In genomic region chr5:56010431-56010830, GRCh38 we compare ENCODE assay signal across 22 cellular contexts. TPM values are rescaled to one million over a fixed set of nuclear protein-coding genes. Genes with fewer than 3 reads are reported as not detected.
A peak's percentile ranks its signal among the peaks of the same experiment; 100 is the strongest.
DNase-seq lines count a peak whose midpoint lies in the region; TF ChIP-seq lines count a peak whose summit lies in the region.
"Had no signal": no experiment of that assay in that cellular context is flagged by ENCODE, and none has a peak within 500 bp of the region (broad histone marks: within the 10 kb centered on the region; RNA-seq: fewer than 3 reads in every experiment).

No MANE protein-coding gene starts in this region.

- no peaks in the 10 kb centered on the region for H3K36me3 Mint-ChIP-seq in activated naive CD4-positive, alpha-beta T cell treated with anti-CD3 and anti-CD28 coated beads, Interleukin-2, amount 50 U/mL, for 24 hours
- H3K36me3 Mint-ChIP-seq in activated naive CD4-positive, alpha-beta T cell treated with anti-CD3 and anti-CD28 coated beads, Interleukin-2, amount 10 ng/mL, durations not matched to agents 7 days and 5 days, result peaks cover 3% of the 10 kb centered on the region
- no peaks in the 10 kb centered on the region for H3K36me3 Mint-ChIP-seq in chondrocyte (ENCODE audit: low read depth)
- H3K36me3 Mint-ChIP-seq: CD4-positive, alpha-beta memory T cell had no signal

- H4K20me1 ChIP-seq in KMS-11 (ENCODE audit: insufficient read depth), result no peaks in the 10 kb centered on the region
- H4K20me1 ChIP-seq: BLaER1 treated with 17β-estradiol and CSF1 and Interleukin-3, amounts not matched to agents 10 nM and 100 nM had no signal

- H3K79me2 ChIP-seq in KMS-11 (ENCODE audit: insufficient read depth, low read depth) (no peaks in the 10 kb centered on the region), trophoblast cell (ENCODE audit: control insufficient read depth, insufficient read depth, low read length, poor library complexity) (no peaks in the 10 kb centered on the region)

- no peak overlapping the region for H3K23ac ChIP-seq in trophoblast cell (ENCODE audit: low read length)

- H3K27me3 Mint-ChIP-seq in activated naive CD4-positive, alpha-beta T cell treated with anti-CD3 and anti-CD28 coated beads, Interleukin-2, amount 50 U/mL, for 24 hours, result no peaks in the 10 kb centered on the region
- H3K27me3 Mint-ChIP-seq in activated naive CD4-positive, alpha-beta T cell treated with anti-CD3 and anti-CD28 coated beads, Interleukin-2, amount 10 ng/mL, durations not matched to agents 7 days and 5 days, result no peaks in the 10 kb centered on the region
- H3K27me3 Mint-ChIP-seq in chondrocyte (ENCODE audit: low read depth), result no peaks in the 10 kb centered on the region
- H3K27me3 Mint-ChIP-seq: CD4-positive, alpha-beta memory T cell had no signal

- peak overlapping the region; percentile 51 for H3K27ac Mint-ChIP-seq in activated naive CD4-positive, alpha-beta T cell treated with anti-CD3 and anti-CD28 coated beads, Interleukin-2, amount 50 U/mL, for 24 hours
- H3K27ac Mint-ChIP-seq in activated naive CD4-positive, alpha-beta T cell treated with anti-CD3 and anti-CD28 coated beads, Interleukin-2, amount 10 ng/mL, durations not matched to agents 7 days and 5 days, result no peak overlapping the region
- H3K27ac Mint-ChIP-seq in chondrocyte (ENCODE audit: unreplicated experiment), result no peak overlapping the region
- H3K27ac Mint-ChIP-seq: CD14-positive monocyte had no signal

- no peak for TF ChIP-seq POLR2A in breast epithelium (IDR thresholded peaks at IDR 0.05)

- intact Hi-C loops in breast epithelium (cut with DNase I; ENCODE audit: low total_unique reads), result no loop called here

- H3K9me3 Mint-ChIP-seq in activated naive CD4-positive, alpha-beta T cell treated with anti-CD3 and anti-CD28 coated beads, Interleukin-2, amount 50 U/mL, for 24 hours, result no peaks in the 10 kb centered on the region
- H3K9me3 Mint-ChIP-seq in activated naive CD4-positive, alpha-beta T cell treated with anti-CD3 and anti-CD28 coated beads, Interleukin-2, amount 10 ng/mL, durations not matched to agents 7 days and 5 days, result no peaks in the 10 kb centered on the region
- H3K9me3 Mint-ChIP-seq in chondrocyte (ENCODE audit: low read depth), result no peaks in the 10 kb centered on the region
- H3K9me3 Mint-ChIP-seq: CD4-positive, alpha-beta memory T cell had no signal

- H3K79me1 ChIP-seq in trophoblast cell (ENCODE audit: low read length), result no peaks in the 10 kb centered on the region

- H3K4me2 ChIP-seq in KMS-11, result peak overlapping the region; percentile 5; the same call in 1 of the 2 replicates
- no peak overlapping the region for H3K4me2 ChIP-seq in trophoblast cell (ENCODE audit: low read length)
- H3K4me2 ChIP-seq: A549; BLaER1 treated with 17β-estradiol and CSF1 and Interleukin-3, amounts not matched to agents 10 nM and 100 nM had no signal

- no peak overlapping the region for H2AK5ac ChIP-seq in trophoblast cell (ENCODE audit: low read length)

- CTCF ChIA-PET in activated naive CD4-positive, alpha-beta T cell treated with anti-CD3 and anti-CD28 coated beads, Interleukin-2, amount 10 ng/mL, durations not matched to agents 7 days and 5 days (lab: Charles Lee), result no interaction called here

- no peaks in the 10 kb centered on the region for H3K9me3 ChIP-seq in muscle layer of duodenum (ENCODE audit: control insufficient read depth in 1 of 2, low read length in 2 of 2)
- peaks cover 2% of the 10 kb centered on the region for H3K9me3 ChIP-seq in trophoblast cell (ENCODE audit: insufficient read depth, low read depth, low read length)
- H3K9me3 ChIP-seq in breast epithelium, result no peaks in the 10 kb centered on the region
- H3K9me3 ChIP-seq: A549, BE2C had no signal

- no CpG with 5 or more reads among the region's 3 CpGs for WGBS in trophoblast cell (ENCODE audit: extremely low coverage, insufficient coverage, insufficient read length)

- peaks cover 75% of the 10 kb centered on the region for H3K4me1 ChIP-seq in KMS-11 (ENCODE audit: low read depth, poor library complexity, severe bottlenecking)
- peaks cover 0 to 4% of the 10 kb centered on the region in 2 donors for H3K4me1 ChIP-seq in muscle layer of duodenum (ENCODE audit: control insufficient read depth in 1 of 2, insufficient read depth in 2 of 2, low read length in 2 of 2)
- no peaks in the 10 kb centered on the region for H3K4me1 ChIP-seq in trophoblast cell (ENCODE audit: control insufficient read depth in 1 of 2, insufficient read depth in 2 of 2, low read length in 2 of 2)
- no peaks in the 10 kb centered on the region for H3K4me1 ChIP-seq in breast epithelium

- H2AFZ ChIP-seq in KMS-11 (ENCODE audit: low read depth) (no peak overlapping the region), trophoblast cell (ENCODE audit: insufficient read depth, low read length, poor library complexity) (no peak overlapping the region)
- H2AFZ ChIP-seq: GM23248 had no signal

- peak overlapping the region; percentile 83; the same call in 1 of the 2 replicates for H3K27ac ChIP-seq in KMS-11
- peak overlapping the region; percentile 16 for H3K27ac ChIP-seq in muscle layer of duodenum (ENCODE audit: low read length)
- H3K27ac ChIP-seq in trophoblast cell (ENCODE audit: low read depth, low read length), result no peak overlapping the region
- H3K27ac ChIP-seq in breast epithelium, result no peak overlapping the region
- H3K27ac ChIP-seq: GM23248 had no signal

- no peak overlapping the region for H4K8ac ChIP-seq in trophoblast cell (ENCODE audit: low read depth, low read length)

- H3K4me3 Mint-ChIP-seq in activated naive CD4-positive, alpha-beta T cell treated with anti-CD3 and anti-CD28 coated beads, Interleukin-2, amount 50 U/mL, for 24 hours, result no peak overlapping the region
- H3K4me3 Mint-ChIP-seq in activated naive CD4-positive, alpha-beta T cell treated with anti-CD3 and anti-CD28 coated beads, Interleukin-2, amount 10 ng/mL, durations not matched to agents 7 days and 5 days, result no peak overlapping the region
- no peak overlapping the region for H3K4me3 Mint-ChIP-seq in chondrocyte (ENCODE audit: unreplicated experiment)
- H3K4me3 Mint-ChIP-seq: CD14-positive monocyte; CD4-positive, alpha-beta memory T cell had no signal

- H2BK12ac ChIP-seq in trophoblast cell (ENCODE audit: low read length), result no peak overlapping the region

- no peak overlapping the region for H4K12ac ChIP-seq in trophoblast cell (ENCODE audit: low read depth, low read length)

- H3K18ac ChIP-seq in trophoblast cell (ENCODE audit: low read length), result no peak overlapping the region

- H3K27me3 ChIP-seq in KMS-11 (ENCODE audit: insufficient read depth, low read depth) (no peaks in the 10 kb centered on the region), muscle layer of duodenum (ENCODE audit: low read depth, low read length) (no peaks in the 10 kb centered on the region), trophoblast cell (ENCODE audit: insufficient read depth, low read length) (no peaks in the 10 kb centered on the region), breast epithelium (no peaks in the 10 kb centered on the region)
- H3K27me3 ChIP-seq: BE2C; BLaER1 treated with 17β-estradiol and CSF1 and Interleukin-3, amounts not matched to agents 10 nM and 100 nM had no signal

- no peak overlapping the region for H2BK120ac ChIP-seq in trophoblast cell (ENCODE audit: insufficient read depth, low read length, poor library complexity)

- peaks cover 58% of the 10 kb centered on the region for H3K4me1 Mint-ChIP-seq in activated naive CD4-positive, alpha-beta T cell treated with anti-CD3 and anti-CD28 coated beads, Interleukin-2, amount 50 U/mL, for 24 hours
- peaks cover 56% of the 10 kb centered on the region for H3K4me1 Mint-ChIP-seq in activated naive CD4-positive, alpha-beta T cell treated with anti-CD3 and anti-CD28 coated beads, Interleukin-2, amount 10 ng/mL, durations not matched to agents 7 days and 5 days
- H3K4me1 Mint-ChIP-seq in chondrocyte (ENCODE audit: low read depth), result peaks cover 16% of the 10 kb centered on the region

- no peak for DNase-seq in activated naive CD4-positive, alpha-beta T cell treated with anti-CD3 and anti-CD28 coated beads, Interleukin-2, amount 10 ng/mL, durations not matched to agents 7 days and 5 days
- DNase-seq in trophoblast cell, result peak; percentile 77 to 90
- no peak for DNase-seq in chondrocyte (ENCODE audit: low spot score)
- DNase-seq in NCI-H1048 (lab: John Stamatoyannopoulos, UW), result no peak
- no peak for DNase-seq in breast epithelium (ENCODE audit: low spot score in 2 of 2)
- DNase-seq: 8988T; ACHN; AML-193; BE2C; Calu3; CD4-positive, alpha-beta memory T cell; COR-L47; DND-41; GM23248; H7; HCEC 1CT had no signal

- H3K4me3 ChIP-seq in KMS-11 (IDR thresholded peaks at IDR 0.05; ENCODE audit: insufficient read depth, low read depth, low read length), result no peak overlapping the region
- H3K4me3 ChIP-seq in muscle layer of duodenum (ENCODE audit: low read depth in 1 of 2, low read length in 2 of 2), result no peak overlapping the region
- no peak overlapping the region for H3K4me3 ChIP-seq in trophoblast cell (ENCODE audit: low read depth, low read length)
- H3K4me3 ChIP-seq in breast epithelium, result no peak overlapping the region
- H3K4me3 ChIP-seq: A549; BLaER1 treated with 17β-estradiol and CSF1 and Interleukin-3, amounts not matched to agents 10 nM and 100 nM; GM23248 had no signal

- H3K14ac ChIP-seq in trophoblast cell (ENCODE audit: low read length), result no peak overlapping the region

- no peak overlapping the region for H3K4ac ChIP-seq in trophoblast cell (ENCODE audit: low read depth, low read length)

- H4K91ac ChIP-seq in trophoblast cell (ENCODE audit: low read depth, low read length), result no peak overlapping the region

- no peak overlapping the region for H2BK5ac ChIP-seq in trophoblast cell (ENCODE audit: low read depth, low read length, poor library complexity)

- TF ChIP-seq CTCF in KMS-11 (conservative IDR thresholded peaks at IDR 0.05; ENCODE audit: low read depth, low read length), result no peak
- no peak for TF ChIP-seq CTCF in chondrocyte (IDR thresholded peaks at IDR 0.05)
- no peak for TF ChIP-seq CTCF in breast epithelium (IDR thresholded peaks at IDR 0.05)

- H3K36me3 ChIP-seq in KMS-11 (ENCODE audit: insufficient read depth) (no peaks in the 10 kb centered on the region), muscle layer of duodenum (ENCODE audit: control insufficient read depth in 1 of 2, insufficient read depth in 2 of 2, low read length in 2 of 2) (no peaks in the 10 kb centered on the region), trophoblast cell (ENCODE audit: control insufficient read depth in 1 of 2, insufficient read depth in 2 of 2, low read length in 2 of 2) (no peaks in the 10 kb centered on the region), breast epithelium (no peaks in the 10 kb centered on the region)
- H3K36me3 ChIP-seq: BE2C; BLaER1 treated with 17β-estradiol and CSF1 and Interleukin-3, amounts not matched to agents 10 nM and 100 nM had no signal

- H3K9ac ChIP-seq in KMS-11, result no peak overlapping the region
- H3K9ac ChIP-seq in trophoblast cell (ENCODE audit: low read length), result no peak overlapping the region
- H3K9ac ChIP-seq: BLaER1 treated with 17β-estradiol and CSF1 and Interleukin-3, amounts not matched to agents 10 nM and 100 nM; GM23248 had no signal

RNA-seq across cellular contexts. Expression of gene IL6ST, which starts 15.7 kb away (rescaled TPM):
- polyA plus RNA-seq in trophoblast cell (2013), result 63.8 and 67.6 TPM in 2 replicates
- total RNA-seq in chondrocyte (167 to 221 TPM (median 210 TPM) in 3 replicates), breast epithelium (100 to 1,000 TPM; 573 to 722 (median 615) TPM)

Comparison
In these comparisons a context has a peak if more than half of its experiments do, and no peak if none do; other contexts are left out.
1. DNase-seq: peak in trophoblast cell (2 of 2); none in activated naive CD4-positive, alpha-beta T cell treated with anti-CD3 and anti-CD28 coated beads, Interleukin-2, amount 10 ng/mL, durations not matched to agents 7 days and 5 days (single experiment), chondrocyte (single experiment), NCI-H1048 (single experiment) and breast epithelium (0 of 2).
2. H3K27ac ChIP-seq: peak in KMS-11 (single experiment) and muscle layer of duodenum (single experiment); none in trophoblast cell (single experiment) and breast epithelium (0 of 2).